ENCODE assay signal across 11 cellular contexts in genomic region chr16:84511821-84512220, GRCh38. TPM values are rescaled to one million over a fixed set of nuclear protein-coding genes. Genes with fewer than 3 reads are reported as not detected.
DNase-seq lines count a peak whose midpoint lies in the region; ATAC-seq and TF ChIP-seq lines count a peak whose summit lies in the region.
"Had no signal": no experiment of that assay in that cellular context is flagged by ENCODE, and none has a peak within 500 bp of the region (broad histone marks: within the 10 kb centered on the region; RNA-seq: fewer than 3 reads in every experiment).

No MANE protein-coding gene starts in this region.

- H2BK12ac ChIP-seq in H9 (ENCODE audit: insufficient read length, low read depth, low read length), result no peak overlapping the region
- peak overlapping the region; percentile 52 for H2BK12ac ChIP-seq in neuronal stem cell (ENCODE audit: low read length)

- no peak for TF ChIP-seq CTCF in CD14-positive monocyte (IDR thresholded peaks at IDR 0.05)
- no peak for TF ChIP-seq CTCF in H9 (conservative IDR thresholded peaks at IDR 0.05)

- H3K9me3 ChIP-seq in H9 (ENCODE audit: control insufficient read depth, low read depth, low read length) (no peaks in the 10 kb centered on the region), neuronal stem cell (replicated peaks in 1 of 2; ENCODE audit: control insufficient read depth in 2 of 2, insufficient read depth in 1 of 2, low read depth in 1 of 2, low read length in 2 of 2) (no peaks in the 10 kb centered on the region)
- H3K9me3 ChIP-seq: adrenal gland, mucosa of descending colon had no signal

- intact Hi-C loops in CD14-positive monocyte (cut with micrococcal nuclease), result loop anchor here (1.0 to 5.0 kb wide), 4 partner anchors 65 to 215 kb away; no protein-coding TSS in a partner anchor
- intact Hi-C loops in activated T-helper 1 cell treated with anti-CD3 and anti-CD28 coated beads, Interleukin-12 subunit alpha, Interleukin-12 subunit beta, Interleukin-2, Interleukin-4 antibody, amounts not matched to agents 30 ng/mL and 10 ng/mL and 1 ng/mL, durations not matched to agents 14 hours and 24 hours and 36 hours (cut with micrococcal nuclease), result loop anchor here (1.0 to 10.0 kb wide), 7 partner anchors 37 to 1043 kb away; partner anchors contain the start of gene COTL1

- no peak overlapping the region for H3K4me3 ChIP-seq in neuronal stem cell (ENCODE audit: low read length in 2 of 2)
- H3K4me3 ChIP-seq: adrenal gland, mucosa of descending colon had no signal

- H3K4me3 Mint-ChIP-seq in CD14-positive monocyte (no peak overlapping the region), H9 (no peak overlapping the region)
- no peak overlapping the region for H3K4me3 Mint-ChIP-seq in activated T-helper 1 cell treated with anti-CD3 and anti-CD28 coated beads, Interleukin-12 subunit alpha, Interleukin-12 subunit beta, Interleukin-2, Interleukin-4 antibody, amounts not matched to agents 30 ng/mL and 10 ng/mL and 1 ng/mL, durations not matched to agents 14 hours and 24 hours and 36 hours

- H3K4ac ChIP-seq in H9 (ENCODE audit: low read depth, low read length) (no peak overlapping the region), neuronal stem cell (ENCODE audit: low read length) (no peak overlapping the region)

- peak; percentile 34 for DNase-seq in CD14-positive monocyte (ENCODE audit: low spot score)
- DNase-seq in H9, result no peak
- DNase-seq in activated T-helper 1 cell treated with anti-CD3 and anti-CD28 coated beads, Interleukin-12 subunit alpha, Interleukin-12 subunit beta, Interleukin-2, Interleukin-4 antibody, amounts not matched to agents 30 ng/mL and 10 ng/mL and 1 ng/mL, durations not matched to agents 14 hours and 24 hours and 36 hours (ENCODE audit: low spot score), result no peak
- DNase-seq in neuronal stem cell (ENCODE audit: low spot score), result no peak
- DNase-seq: NCI-H1048 had no signal

- peaks cover 28% of the 10 kb centered on the region for H3K4me1 Mint-ChIP-seq in CD14-positive monocyte
- peaks cover 28 to 37% of the 10 kb centered on the region in 2 experiments for H3K4me1 Mint-ChIP-seq in H9
- H3K4me1 Mint-ChIP-seq in activated T-helper 1 cell treated with anti-CD3 and anti-CD28 coated beads, Interleukin-12 subunit alpha, Interleukin-12 subunit beta, Interleukin-2, Interleukin-4 antibody, amounts not matched to agents 30 ng/mL and 10 ng/mL and 1 ng/mL, durations not matched to agents 14 hours and 24 hours and 36 hours (ENCODE audit: low read depth), result peaks cover 73% of the 10 kb centered on the region

- H3K23ac ChIP-seq in H9 (ENCODE audit: insufficient read length, low read depth, low read length) (no peak overlapping the region), neuronal stem cell (ENCODE audit: low read depth, low read length, poor library complexity) (no peak overlapping the region)

- ATAC-seq in GM19328 (IDR thresholded peaks at IDR 0.05; ENCODE audit: unreplicated experiment), result no peak
- ATAC-seq in GM19455 (IDR thresholded peaks at IDR 0.05; ENCODE audit: unreplicated experiment), result no peak
- no peak for ATAC-seq in HG02981 (IDR thresholded peaks at IDR 0.05; ENCODE audit: unreplicated experiment)

- no peak overlapping the region for H2AFZ ChIP-seq in H9 (ENCODE audit: low read length)
- H2AFZ ChIP-seq in neuronal stem cell (ENCODE audit: low read length), result no peak overlapping the region

- H2BK120ac ChIP-seq in H9 (ENCODE audit: low read depth, low read length, poor library complexity, severe bottlenecking), result no peak overlapping the region
- H2BK120ac ChIP-seq in neuronal stem cell (ENCODE audit: low read depth, low read length), result no peak overlapping the region

- peaks cover 0 to 8% (median 0%) of the 10 kb centered on the region in 3 donors for H3K27me3 Mint-ChIP-seq in CD14-positive monocyte (ENCODE audit: low read depth in 3 of 3)
- peaks cover 2% of the 10 kb centered on the region for H3K27me3 Mint-ChIP-seq in H9 (ENCODE audit: low read depth)
- no peaks in the 10 kb centered on the region for H3K27me3 Mint-ChIP-seq in activated T-helper 1 cell treated with anti-CD3 and anti-CD28 coated beads, Interleukin-12 subunit alpha, Interleukin-12 subunit beta, Interleukin-2, Interleukin-4 antibody, amounts not matched to agents 30 ng/mL and 10 ng/mL and 1 ng/mL, durations not matched to agents 14 hours and 24 hours and 36 hours (ENCODE audit: insufficient read depth)

- no peak overlapping the region for H3K27ac ChIP-seq in H9 (ENCODE audit: insufficient read length, low read depth, low read length)
- no peak overlapping the region for H3K27ac ChIP-seq in neuronal stem cell (replicated peaks; ENCODE audit: low read length)
- H3K27ac ChIP-seq: adrenal gland had no signal

- no peaks in the 10 kb centered on the region for H3K79me2 ChIP-seq in H9 (ENCODE audit: insufficient read depth, low read length)

- no peaks in the 10 kb centered on the region for H3K23me2 ChIP-seq in H9 (ENCODE audit: insufficient read length, low read depth, low read length, poor library complexity, severe bottlenecking)

- H2BK20ac ChIP-seq in H9 (ENCODE audit: low read depth, low read length, poor library complexity, severe bottlenecking), result no peak overlapping the region

- peak overlapping the region in 1 of 7 donors; percentile 84 for H3K27ac Mint-ChIP-seq in CD14-positive monocyte
- no peak overlapping the region for H3K27ac Mint-ChIP-seq in H9
- peak overlapping the region; percentile 64 for H3K27ac Mint-ChIP-seq in activated T-helper 1 cell treated with anti-CD3 and anti-CD28 coated beads, Interleukin-12 subunit alpha, Interleukin-12 subunit beta, Interleukin-2, Interleukin-4 antibody, amounts not matched to agents 30 ng/mL and 10 ng/mL and 1 ng/mL, durations not matched to agents 14 hours and 24 hours and 36 hours

- WGBS in H9 (ENCODE audit: extremely low coverage, insufficient read length, low lambda C conversion rate), result no CpG with 5 or more reads among the region's 13 CpGs
- WGBS in neuronal stem cell (ENCODE audit: extremely low coverage in 2 of 2, insufficient read length in 2 of 2, insufficient replicate concordance in 1 of 2), 2 donors, result no CpG with 5 or more reads among the region's 13 CpGs

- H3K79me1 ChIP-seq in H9 (ENCODE audit: insufficient read depth, low read depth, low read length, poor library complexity, severe bottlenecking) (no peaks in the 10 kb centered on the region), neuronal stem cell (ENCODE audit: low read depth, low read length) (no peaks in the 10 kb centered on the region)

- H3K18ac ChIP-seq in H9 (ENCODE audit: insufficient read length, low read depth, low read length) (peak overlapping the region; percentile 13), neuronal stem cell (ENCODE audit: low read length) (peak overlapping the region; percentile 61)

- H3K36me3 Mint-ChIP-seq in CD14-positive monocyte (peaks cover 0 to 2% of the 10 kb centered on the region in 2 donors), H9 (ENCODE audit: insufficient read depth in 1 of 3, low read depth in 3 of 3) (no peaks in the 10 kb centered on the region)
- H3K36me3 Mint-ChIP-seq in activated T-helper 1 cell treated with anti-CD3 and anti-CD28 coated beads, Interleukin-12 subunit alpha, Interleukin-12 subunit beta, Interleukin-2, Interleukin-4 antibody, amounts not matched to agents 30 ng/mL and 10 ng/mL and 1 ng/mL, durations not matched to agents 14 hours and 24 hours and 36 hours (ENCODE audit: low read depth), result peaks cover 12% of the 10 kb centered on the region

- no peak overlapping the region for H4K5ac ChIP-seq in H9 (ENCODE audit: insufficient read length, low read depth, low read length)

- H3K14ac ChIP-seq in H9 (ENCODE audit: insufficient read depth, low read length), result no peak overlapping the region
- no peak overlapping the region for H3K14ac ChIP-seq in neuronal stem cell (ENCODE audit: low read length)

- H3K56ac ChIP-seq in H9 (ENCODE audit: insufficient read length, low read depth, low read length), result no peak overlapping the region

- H4K91ac ChIP-seq in H9 (ENCODE audit: insufficient read length, low read depth, low read length), result no peak overlapping the region
- no peak overlapping the region for H4K91ac ChIP-seq in neuronal stem cell (ENCODE audit: low read depth, low read length, poor library complexity)

- no peak overlapping the region for H2BK15ac ChIP-seq in H9 (ENCODE audit: low read depth, low read length)
- no peak overlapping the region for H2BK15ac ChIP-seq in neuronal stem cell (ENCODE audit: low read length)

- H3K9ac ChIP-seq in H9 (ENCODE audit: extremely low read depth, insufficient read length, low read length) (no peak overlapping the region), neuronal stem cell (ENCODE audit: low read depth, low read length, poor library complexity) (no peak overlapping the region)

- H4K8ac ChIP-seq in H9 (replicated peaks; ENCODE audit: insufficient read length, low read depth, low read length), result no peak overlapping the region
- no peak overlapping the region for H4K8ac ChIP-seq in neuronal stem cell (ENCODE audit: low read depth, low read length)

- H4K20me1 ChIP-seq in H9 (ENCODE audit: control insufficient read depth, insufficient read depth, insufficient read length), result no peaks in the 10 kb centered on the region

- H3K36me3 ChIP-seq in neuronal stem cell (replicated peaks in 1 of 2; ENCODE audit: control insufficient read depth in 2 of 2, insufficient read depth in 2 of 2, low read length in 2 of 2), result no peaks in the 10 kb centered on the region
- H3K36me3 ChIP-seq: adrenal gland had no signal

- no peaks in the 10 kb centered on the region for H3K27me3 ChIP-seq in H9 (ENCODE audit: insufficient read depth, low read length)
- H3K27me3 ChIP-seq in neuronal stem cell (ENCODE audit: control insufficient read depth in 3 of 3, insufficient read depth in 3 of 3, low read depth in 1 of 3, low read length in 3 of 3), result no peaks in the 10 kb centered on the region
- H3K27me3 ChIP-seq: adrenal gland, dorsolateral prefrontal cortex had no signal

- H2BK5ac ChIP-seq in H9 (ENCODE audit: insufficient read length, low read length) (no peak overlapping the region), neuronal stem cell (ENCODE audit: low read length) (no peak overlapping the region)

- H2AK5ac ChIP-seq in H9 (ENCODE audit: insufficient read length, low read length) (no peak overlapping the region), neuronal stem cell (ENCODE audit: low read depth, low read length) (no peak overlapping the region)

- H3K9me3 Mint-ChIP-seq in CD14-positive monocyte (no peaks in the 10 kb centered on the region), H9 (no peaks in the 10 kb centered on the region; a peak in 1 of 5 replicates)
- no peaks in the 10 kb centered on the region for H3K9me3 Mint-ChIP-seq in activated T-helper 1 cell treated with anti-CD3 and anti-CD28 coated beads, Interleukin-12 subunit alpha, Interleukin-12 subunit beta, Interleukin-2, Interleukin-4 antibody, amounts not matched to agents 30 ng/mL and 10 ng/mL and 1 ng/mL, durations not matched to agents 14 hours and 24 hours and 36 hours

- H3K4me2 ChIP-seq in H9 (ENCODE audit: insufficient read depth, insufficient read length, low read length) (no peak overlapping the region), neuronal stem cell (ENCODE audit: insufficient read depth, low read length, poor library complexity, severe bottlenecking) (no peak overlapping the region)

- H3T11ph ChIP-seq in H9 (ENCODE audit: low read length), result no peak overlapping the region

- H3K4me1 ChIP-seq in H9 (ENCODE audit: insufficient read depth, low read length) (no peaks in the 10 kb centered on the region; the same call in 1 of the 2 replicates), neuronal stem cell (ENCODE audit: control insufficient read depth in 2 of 2, insufficient read depth in 1 of 2, low read depth in 1 of 2, low read length in 2 of 2) (peaks cover 16 to 42% of the 10 kb centered on the region in 2 donors)

RNA-seq across cellular contexts. Expression of gene MEAK7, which starts 7.4 kb away (rescaled TPM):
- 1 to 10 TPM; 4.7 to 5.0 TPM for polyA plus RNA-seq in CD14-positive monocyte
- 17.9 and 21.5 TPM in 2 replicates for total RNA-seq in H9 (2021)
- 10.6 and 10.9 TPM in 2 replicates for total RNA-seq in activated T-helper 1 cell treated with anti-CD3 and anti-CD28 coated beads, Interleukin-12 subunit alpha, Interleukin-12 subunit beta, Interleukin-2, Interleukin-4 antibody, amounts not matched to agents 30 ng/mL and 10 ng/mL and 1 ng/mL, durations not matched to agents 14 hours and 24 hours and 36 hours
- 8.0 TPM for polyA plus RNA-seq in neuronal stem cell (2013, experiment 1 of 2)
- 8.4 TPM for polyA plus RNA-seq in neuronal stem cell (2013, experiment 2 of 2)
